In genomic region chr7:5554287-5554785, GRCh38 we compare ENCODE assay signal across 9 cellular contexts. TPM values are rescaled to one million over a fixed set of nuclear protein-coding genes. Genes with fewer than 3 reads are reported as not detected.
DNase-seq lines count a peak whose midpoint lies in the region; ATAC-seq and TF ChIP-seq lines count a peak whose summit lies in the region.
"Had no signal": no experiment of that assay in that cellular context is flagged by ENCODE, and none has a peak within 500 bp of the region (broad histone marks: within the 10 kb centered on the region; RNA-seq: fewer than 3 reads in every experiment).

No MANE protein-coding gene starts in this region.

- intact Hi-C loops in upper lobe of right lung (cut with DNase I) = no loop called here

- no peak for DNase-seq in activated naive CD4-positive, alpha-beta T cell treated with anti-CD3 and anti-CD28 coated beads, Interleukin-2, amount 50 U/mL, for 72 hours (ENCODE audit: low spot score in 2 of 2)
- DNase-seq in brain microvascular endothelial cell (no peak), upper lobe of right lung (peak; percentile 68), ureter (ENCODE audit: low spot score) (no peak), NAMALWA (ENCODE audit: low spot score) (no peak)
- DNase-seq: T-helper 9 cell had no signal

- H3K27ac Mint-ChIP-seq in activated naive CD4-positive, alpha-beta T cell treated with anti-CD3 and anti-CD28 coated beads, Interleukin-2, amount 50 U/mL, for 24 hours = peak overlapping the region; percentile 57
- peak overlapping the region in 1 of 2 donors; percentile 50 for H3K27ac Mint-ChIP-seq in activated naive CD4-positive, alpha-beta T cell treated with anti-CD3 and anti-CD28 coated beads, Interleukin-2, amount 50 U/mL, for 72 hours

- H3K36me3 ChIP-seq in brain microvascular endothelial cell (replicated peaks) (no peaks in the 10 kb centered on the region), muscle layer of colon (ENCODE audit: insufficient read depth, low read length) (no peaks in the 10 kb centered on the region), upper lobe of right lung (no peaks in the 10 kb centered on the region)

- peaks cover 34% of the 10 kb centered on the region for H3K4me1 ChIP-seq in muscle layer of colon (ENCODE audit: insufficient read depth, low read length)
- peaks cover 32% of the 10 kb centered on the region for H3K4me1 ChIP-seq in upper lobe of right lung

- no peak overlapping the region for H3K4me3 ChIP-seq in brain microvascular endothelial cell (ENCODE audit: low read depth, low read length)
- H3K4me3 ChIP-seq in muscle layer of colon (ENCODE audit: low read depth in 1 of 2, low read length in 2 of 2) = no peak overlapping the region
- H3K4me3 ChIP-seq in upper lobe of right lung = peak overlapping the region; percentile 72

- ATAC-seq in activated naive CD4-positive, alpha-beta T cell treated with anti-CD3 and anti-CD28 coated beads, Interleukin-2, amount 50 U/mL, for 72 hours = no peak
- ATAC-seq in upper lobe of right lung (no peak), HG03354 (IDR thresholded peaks at IDR 0.05; ENCODE audit: poor library complexity, severe bottlenecking, unreplicated experiment) (no peak)

- H3K9ac ChIP-seq in muscle layer of colon (ENCODE audit: low read length) = peak overlapping the region; percentile 71

- H3K9me3 ChIP-seq in muscle layer of colon (ENCODE audit: low read length) (no peaks in the 10 kb centered on the region), upper lobe of right lung (no peaks in the 10 kb centered on the region)

- H3K4me1 Mint-ChIP-seq in activated naive CD4-positive, alpha-beta T cell treated with anti-CD3 and anti-CD28 coated beads, Interleukin-2, amount 50 U/mL, for 24 hours = peaks cover 34% of the 10 kb centered on the region

- H3K27me3 Mint-ChIP-seq in activated naive CD4-positive, alpha-beta T cell treated with anti-CD3 and anti-CD28 coated beads, Interleukin-2, amount 50 U/mL, for 24 hours = no peaks in the 10 kb centered on the region

- H3K27me3 ChIP-seq in brain microvascular endothelial cell (replicated peaks) = no peaks in the 10 kb centered on the region
- H3K27me3 ChIP-seq in muscle layer of colon (ENCODE audit: control insufficient read depth in 1 of 2, insufficient read depth in 2 of 2, low read length in 2 of 2) = no peaks in the 10 kb centered on the region
- no peaks in the 10 kb centered on the region for H3K27me3 ChIP-seq in upper lobe of right lung

- in situ Hi-C loops in brain microvascular endothelial cell (cut with HindIII; ENCODE audit: low pct_ligation_motif_present, low sequenced_read_pairs) = no loop called here

- TF ChIP-seq CTCF in brain microvascular endothelial cell (IDR thresholded peaks at IDR 0.05; ENCODE audit: low read depth, low read length, missing control alignments) (no peak), upper lobe of right lung (IDR thresholded peaks at IDR 0.05) (no peak)

- H3K27ac ChIP-seq in brain microvascular endothelial cell (peak overlapping the region; percentile 28), muscle layer of colon (ENCODE audit: low read depth, low read length) (peak overlapping the region; percentile 88), upper lobe of right lung (peak overlapping the region; percentile 100)

- peak overlapping the region; percentile 47 for H3K4me3 Mint-ChIP-seq in activated naive CD4-positive, alpha-beta T cell treated with anti-CD3 and anti-CD28 coated beads, Interleukin-2, amount 50 U/mL, for 24 hours

- no peaks in the 10 kb centered on the region for H3K9me3 Mint-ChIP-seq in activated naive CD4-positive, alpha-beta T cell treated with anti-CD3 and anti-CD28 coated beads, Interleukin-2, amount 50 U/mL, for 24 hours
- H3K9me3 Mint-ChIP-seq in activated naive CD4-positive, alpha-beta T cell treated with anti-CD3 and anti-CD28 coated beads, Interleukin-2, amount 50 U/mL, for 72 hours = no peaks in the 10 kb centered on the region

- no peaks in the 10 kb centered on the region for H3K36me3 Mint-ChIP-seq in activated naive CD4-positive, alpha-beta T cell treated with anti-CD3 and anti-CD28 coated beads, Interleukin-2, amount 50 U/mL, for 24 hours
- H3K36me3 Mint-ChIP-seq in activated naive CD4-positive, alpha-beta T cell treated with anti-CD3 and anti-CD28 coated beads, Interleukin-2, amount 50 U/mL, for 72 hours = no peaks in the 10 kb centered on the region

RNA-seq across cellular contexts. Expression of gene ACTB, which starts 23.9 kb away (rescaled TPM):
- over 10,000 TPM in 1 of 2 donors, 1,000 to 10,000 TPM in 1; 9,203 to 11,527 TPM for total RNA-seq in activated naive CD4-positive, alpha-beta T cell treated with anti-CD3 and anti-CD28 coated beads, Interleukin-2, amount 50 U/mL, for 72 hours
- 3,962 TPM for total RNA-seq in upper lobe of right lung
- total RNA-seq in ureter = 5,244 TPM

RNA-seq across cellular contexts. Expression of gene FSCN1, which starts 38.3 kb away (rescaled TPM):
- 10 to 100 TPM in 1 of 2 donors, 1 to 10 TPM in 1; 3.6 to 91.9 TPM for total RNA-seq in activated naive CD4-positive, alpha-beta T cell treated with anti-CD3 and anti-CD28 coated beads, Interleukin-2, amount 50 U/mL, for 72 hours
- 52.5 TPM for total RNA-seq in upper lobe of right lung
- total RNA-seq in ureter = 30.1 TPM

RNA-seq across cellular contexts. Expression of gene FBXL18, which starts 40.7 kb away (rescaled TPM):
- total RNA-seq in activated naive CD4-positive, alpha-beta T cell treated with anti-CD3 and anti-CD28 coated beads, Interleukin-2, amount 50 U/mL, for 72 hours = 10 to 100 TPM in 1 of 2 donors, 1 to 10 TPM in 1; 9.4 to 11.6 TPM
- total RNA-seq in upper lobe of right lung = 8.1 TPM
- 12.5 TPM for total RNA-seq in ureter

Comparison
In these comparisons a context has a peak if more than half of its experiments do, and no peak if none do; other contexts are left out.
1. H3K27ac ChIP-seq: peak in every context shown above with its lines; median percentile 100 in upper lobe of right lung; 88 in muscle layer of colon; 28 in brain microvascular endothelial cell.